In genomic region chr3:132870596-132870995, GRCh38 we compare ENCODE assay signal across 19 cellular contexts.
DNase-seq lines count a peak whose midpoint lies in the region; ATAC-seq, FAIRE-seq and TF ChIP-seq lines count a peak whose summit lies in the region.
"Had no signal": no experiment of that assay in that cellular context is flagged by ENCODE, and none has a peak within 500 bp of the region (broad histone marks: within the 10 kb centered on the region; RNA-seq: fewer than 3 reads in every experiment).

No MANE protein-coding gene starts in this region.

- no peak for FAIRE-seq in D721Med (lab: Jason Lieb, UNC)
- FAIRE-seq: frontal cortex, GM12892, HTR-8/SVneo had no signal

- ATAC-seq in GM21423 (IDR thresholded peaks at IDR 0.05; ENCODE audit: unreplicated experiment) = no peak
- ATAC-seq: activated T-cell treated with anti-CD3 and anti-CD28 coated beads, Interleukin-2, amount 50 U/mL, for 4 hours; left lobe of liver had no signal

- DNase-seq in LHCN-M2 (ENCODE audit: low read depth) (peak; percentile 100), NCI-H2029 (lab: John Stamatoyannopoulos, UW) (peak; percentile 61), NCI-H774 (lab: John Stamatoyannopoulos, UW) (peak; percentile 54), myocyte (ENCODE audit: low read depth) (peak; percentile 99), D721Med (ENCODE audit: insufficient read length, low spot score) (no peak), germinal center (ENCODE audit: low spot score) (no peak), NCI-H82 treated with DMSO at 0.1 percent for 48 hours (lab: John Stamatoyannopoulos, UW; ENCODE audit: unreplicated experiment) (no peak)
- DNase-seq: activated CD4-positive, alpha-beta memory T cell treated with anti-CD3 and anti-CD28 coated beads for 36 hours; activated T-cell treated with anti-CD3 and anti-CD28 coated beads, Interleukin-2, amount 50 U/mL, for 4 hours; CD8-positive, alpha-beta memory T cell; HFFc6; ovary; RPMI8226; stimulated activated CD4-positive, alpha-beta T cell treated with anti-CD3 and anti-CD28 coated beads, Interleukin-4, amount 100 ng/mL, for 4 hours had no signal

- TF ChIP-seq CTCF in D721Med (IDR thresholded peaks at IDR 0.05; ENCODE audit: insufficient read depth, missing control alignments) = no peak

Comparison
In these comparisons a context has a peak if more than half of its experiments do, and no peak if none do; other contexts are left out.
1. DNase-seq: peak in LHCN-M2 (single experiment), NCI-H2029 (single experiment), NCI-H774 (single experiment) and myocyte (single experiment); none in D721Med (single experiment), germinal center (single experiment) and NCI-H82 treated with DMSO at 0.1 percent for 48 hours (single experiment).